ENCODE assay signal across 22 cellular contexts in genomic region chr5:112648264-112648663, GRCh38.
A peak's percentile ranks its signal among the peaks of the same experiment; 100 is the strongest.
DNase-seq lines count a peak whose midpoint lies in the region; ATAC-seq, FAIRE-seq and TF ChIP-seq lines count a peak whose summit lies in the region.
"Had no signal": no experiment of that assay in that cellular context is flagged by ENCODE, and none has a peak within 500 bp of the region (broad histone marks: within the 10 kb centered on the region; RNA-seq: fewer than 3 reads in every experiment).

No MANE protein-coding gene starts in this region.

- H3K9me1 ChIP-seq in K562 (ENCODE audit: control insufficient read depth, insufficient read depth, low read length) (no peaks in the 10 kb centered on the region), keratinocyte (ENCODE audit: control insufficient read depth, extremely low read depth, insufficient read depth, low read length) (no peaks in the 10 kb centered on the region)

- H3K27ac ChIP-seq in K562 (ENCODE audit: extremely low read depth, low read depth, low read length) = no peak overlapping the region
- no peak overlapping the region for H3K27ac ChIP-seq in keratinocyte (ENCODE audit: control insufficient read depth, insufficient read depth, low read length)
- no peak overlapping the region for H3K27ac ChIP-seq in upper lobe of right lung
- H3K27ac ChIP-seq in colonic mucosa = no peak overlapping the region
- H3K27ac ChIP-seq in OCI-LY7 (ENCODE audit: low read depth, low read length, poor library complexity, severe bottlenecking) = no peak overlapping the region
- H3K27ac ChIP-seq: BLaER1 treated with 17β-estradiol and CSF1 and Interleukin-3, amounts not matched to agents 10 nM and 100 nM; C4-2B had no signal

- in situ Hi-C loops in K562 (cut with MboI) = no loop called here

- CTCF ChIA-PET in K562 (lab: Yijun Ruan, JAX; ENCODE audit: low intra/inter-chr PET ratio) = no interaction called here
- CTCF ChIA-PET in OCI-LY7 (lab: Charles Lee; ENCODE audit: unreplicated experiment) = no interaction called here

- H3K4me1 ChIP-seq in K562 (replicated peaks in 1 of 2; ENCODE audit: control insufficient read depth in 2 of 2, insufficient read depth in 2 of 2, low read length in 2 of 2) = no peaks in the 10 kb centered on the region; a peak in 1 of 5 replicates
- peaks cover 16% of the 10 kb centered on the region for H3K4me1 ChIP-seq in keratinocyte (ENCODE audit: control insufficient read depth, extremely low read depth, insufficient read depth, low read length)
- H3K4me1 ChIP-seq in upper lobe of right lung = no peaks in the 10 kb centered on the region
- H3K4me1 ChIP-seq in colonic mucosa = no peaks in the 10 kb centered on the region
- H3K4me1 ChIP-seq in OCI-LY7 (ENCODE audit: insufficient read depth, low read length, poor library complexity, severe bottlenecking) = no peaks in the 10 kb centered on the region
- H3K4me1 ChIP-seq: Caco-2 had no signal

- H2AFZ ChIP-seq in K562 (ENCODE audit: low read depth, low read length) = no peak overlapping the region
- no peak overlapping the region for H2AFZ ChIP-seq in keratinocyte (ENCODE audit: control insufficient read depth, low read length)
- H2AFZ ChIP-seq in OCI-LY7 (ENCODE audit: low read length) = no peak overlapping the region

- H3K9ac ChIP-seq in K562 (ENCODE audit: insufficient read depth in 1 of 2, low read depth in 2 of 2, low read length in 2 of 2) = no peak overlapping the region
- no peak overlapping the region for H3K9ac ChIP-seq in keratinocyte (ENCODE audit: control insufficient read depth, extremely low read depth, insufficient read depth, low read length)
- no peak overlapping the region for H3K9ac ChIP-seq in colonic mucosa (ENCODE audit: low read depth in 2 of 2, low read length in 2 of 2)
- H3K9ac ChIP-seq: BLaER1 treated with 17β-estradiol and CSF1 and Interleukin-3, amounts not matched to agents 10 nM and 100 nM had no signal

- no peak for TF ChIP-seq EP300 in K562 (IDR thresholded peaks at IDR 0.05; ENCODE audit: low read length)

- dilution Hi-C loops in keratinocyte (cut with MboI; ENCODE audit: extremely low pct_ligation_motif_present, low sequenced_read_pairs) = no loop called here

- POLR2A ChIA-PET in K562 (lab: Yijun Ruan, JAX) (interaction anchor here (0.6 kb wide), 1 partner anchor 487 kb away, joined by 3 read pairs; no protein-coding TSS in a partner anchor), OCI-LY7 (lab: Charles Lee) (interaction anchor here (0.6 kb wide), 1 partner anchor 47 kb away, joined by 3 read pairs; no protein-coding TSS in a partner anchor)

- no peak for DNase-seq in K562 (ENCODE audit: extremely low read depth in 1 of 4, low spot score in 3 of 4)
- DNase-seq in keratinocyte (ENCODE audit: low read depth, low spot score) = no peak
- no peak for DNase-seq in upper lobe of right lung
- no peak for DNase-seq in AG08395 (ENCODE audit: low spot score)
- DNase-seq in colonic mucosa = no peak
- no peak for DNase-seq in OCI-LY7 (ENCODE audit: low spot score)
- DNase-seq: 8988T; ACHN; AML-193; Caco-2; Calu3; CD4-positive, alpha-beta T cell; CD8-positive, alpha-beta T cell; DMS79 treated with DMSO at 0.1 percent for 48 hours; GF-D8 had no signal

- peaks cover 15 to 25% of the 10 kb centered on the region in 2 experiments; a peak in 4 of 5 replicates for H3K27me3 ChIP-seq in K562 (ENCODE audit: control insufficient read depth in 2 of 2, insufficient read depth in 2 of 2, low read length in 2 of 2)
- no peaks in the 10 kb centered on the region for H3K27me3 ChIP-seq in keratinocyte (ENCODE audit: control insufficient read depth, extremely low read depth, insufficient read depth, low read length)
- H3K27me3 ChIP-seq in upper lobe of right lung = no peaks in the 10 kb centered on the region
- no peaks in the 10 kb centered on the region for H3K27me3 ChIP-seq in colonic mucosa
- H3K27me3 ChIP-seq: BLaER1 treated with 17β-estradiol and CSF1 and Interleukin-3, amounts not matched to agents 10 nM and 100 nM had no signal

- TF ChIP-seq CTCF in K562 (IDR thresholded peaks at IDR 0.05 in 2 of 3, conservative IDR thresholded peaks at IDR 0.05 in 1 of 3; ENCODE audit: insufficient read depth in 2 of 3, low read depth in 1 of 3, low read length in 3 of 3) (no peak), keratinocyte (optimal IDR thresholded peaks at IDR 0.05 in 1 of 3, IDR thresholded peaks at IDR 0.05 in 1 of 3, conservative IDR thresholded peaks at IDR 0.05 in 1 of 3; ENCODE audit: extremely low read depth in 1 of 3, insufficient read depth in 2 of 3, low read length in 3 of 3) (no peak), upper lobe of right lung (IDR thresholded peaks at IDR 0.05) (no peak), colonic mucosa (IDR thresholded peaks at IDR 0.05) (no peak), OCI-LY7 (conservative IDR thresholded peaks at IDR 0.05; ENCODE audit: low read length) (no peak)

- FAIRE-seq in K562 (lab: Jason Lieb, UNC) (no peak), keratinocyte (lab: Jason Lieb, UNC) (peak; percentile 23)
- FAIRE-seq: A204.1, D721Med, G401.6, GM12891, GM19239 had no signal

- H3K79me2 ChIP-seq in K562 (ENCODE audit: control insufficient read depth, insufficient read depth, low read length) = no peaks in the 10 kb centered on the region
- no peaks in the 10 kb centered on the region for H3K79me2 ChIP-seq in keratinocyte (ENCODE audit: control insufficient read depth, insufficient read depth, low read length)
- no peaks in the 10 kb centered on the region for H3K79me2 ChIP-seq in OCI-LY7 (ENCODE audit: insufficient read depth, low read depth, low read length)

- no peaks in the 10 kb centered on the region for H4K20me1 ChIP-seq in K562 (replicated peaks; ENCODE audit: control insufficient read depth, insufficient read depth, low read length)
- H4K20me1 ChIP-seq in keratinocyte (ENCODE audit: control insufficient read depth, extremely low read depth, insufficient read depth, low read length) = no peaks in the 10 kb centered on the region
- no peaks in the 10 kb centered on the region for H4K20me1 ChIP-seq in OCI-LY7 (ENCODE audit: insufficient read depth, low read length)
- H4K20me1 ChIP-seq: BLaER1 treated with 17β-estradiol and CSF1 and Interleukin-3, amounts not matched to agents 10 nM and 100 nM had no signal

- H3K9me2 ChIP-seq in OCI-LY7 (ENCODE audit: insufficient read depth, low read length) = no peaks in the 10 kb centered on the region

- TF ChIP-seq RAD21 in K562 (CRISPR knock-in tag; conservative IDR thresholded peaks at IDR 0.05 in 1 of 2, IDR thresholded peaks at IDR 0.05 in 1 of 2) = no peak

- H3K4me3 ChIP-seq in K562 (no peak overlapping the region), keratinocyte (ENCODE audit: control insufficient read depth in 2 of 3, extremely low read depth in 1 of 3, insufficient read depth in 2 of 3, low read depth in 1 of 3, low read length in 3 of 3) (no peak overlapping the region), upper lobe of right lung (no peak overlapping the region), colonic mucosa (no peak overlapping the region), OCI-LY7 (ENCODE audit: low read depth, low read length, poor library complexity, severe bottlenecking) (no peak overlapping the region)
- H3K4me3 ChIP-seq: BLaER1 treated with 17β-estradiol and CSF1 and Interleukin-3, amounts not matched to agents 10 nM and 100 nM had no signal

- TF ChIP-seq POLR2A in K562 (conservative IDR thresholded peaks at IDR 0.05) = no peak

- intact Hi-C loops in K562 (cut with micrococcal nuclease) (no loop called here), upper lobe of right lung (cut with DNase I) (no loop called here), colonic mucosa (cut with DNase I) (no loop called here), OCI-LY7 (cut with micrococcal nuclease; ENCODE audit: unreplicated experiment) (no loop called here)

- no peak overlapping the region for H3K4me2 ChIP-seq in K562 (ENCODE audit: insufficient read depth, low read length)
- H3K4me2 ChIP-seq in keratinocyte (ENCODE audit: control insufficient read depth, extremely low read depth, insufficient read depth, low read depth, low read length) = no peak overlapping the region
- no peak overlapping the region for H3K4me2 ChIP-seq in OCI-LY7 (ENCODE audit: low read length)
- H3K4me2 ChIP-seq: BLaER1 treated with 17β-estradiol and CSF1 and Interleukin-3, amounts not matched to agents 10 nM and 100 nM had no signal

- ATAC-seq in K562 = no peak
- peak; percentile 49 for ATAC-seq in upper lobe of right lung
- ATAC-seq: CD8-positive, alpha-beta T cell had no signal

- H3K36me3 ChIP-seq in K562 (ENCODE audit: control insufficient read depth, insufficient read depth, low read length) (no peaks in the 10 kb centered on the region), keratinocyte (ENCODE audit: control insufficient read depth in 2 of 2, extremely low read depth in 1 of 2, insufficient read depth in 2 of 2, low read length in 2 of 2) (no peaks in the 10 kb centered on the region), upper lobe of right lung (no peaks in the 10 kb centered on the region), colonic mucosa (no peaks in the 10 kb centered on the region), OCI-LY7 (ENCODE audit: insufficient read depth, low read length) (no peaks in the 10 kb centered on the region)
- H3K36me3 ChIP-seq: BLaER1 treated with 17β-estradiol and CSF1 and Interleukin-3, amounts not matched to agents 10 nM and 100 nM had no signal

- H3K9me3 ChIP-seq in K562 (replicated peaks; ENCODE audit: control insufficient read depth, insufficient read depth, low read depth, low read length) = peaks cover 2% of the 10 kb centered on the region; the same call in 1 of the 2 replicates
- H3K9me3 ChIP-seq in keratinocyte (ENCODE audit: control insufficient read depth, low read depth, low read length) = no peaks in the 10 kb centered on the region
- H3K9me3 ChIP-seq in upper lobe of right lung = no peaks in the 10 kb centered on the region
- no peaks in the 10 kb centered on the region for H3K9me3 ChIP-seq in colonic mucosa
- H3K9me3 ChIP-seq in OCI-LY7 (ENCODE audit: low read length) = no peaks in the 10 kb centered on the region
- H3K9me3 ChIP-seq: BLaER1 treated with 17β-estradiol and CSF1 and Interleukin-3, amounts not matched to agents 10 nM and 100 nM; Caco-2 had no signal

- WGBS in K562 (ENCODE audit: insufficient coverage, low coverage, missing lambda C conversion rate) = 0% methylated on average over 1 of the region's 1 CpG

- no TSS peak for BruUV-seq in K562 (replicated peaks; lab: Mats Ljungman, UMichigan)
- no TSS peak for BruUV-seq in OCI-LY7 (replicated peaks; lab: Mats Ljungman, UMichigan)

TF ChIP-seq in K562, 482 proteins besides CTCF, POLR2A, EP300 and RAD21:
- TF ChIP-seq SRF (CRISPR knock-in tag; IDR thresholded peaks at IDR 0.05) (no peak), ZFP36 (IDR thresholded peaks at IDR 0.05; ENCODE audit: low read depth, low read length, partially characterized antibody) (peak; percentile 27)
